ENCODE assay signal across 29 cellular contexts in genomic region chr1:172627702-172628101, GRCh38. TPM values are rescaled to one million over a fixed set of nuclear protein-coding genes. Genes with fewer than 3 reads are reported as not detected.
DNase-seq lines count a peak whose midpoint lies in the region; ATAC-seq, FAIRE-seq and TF ChIP-seq lines count a peak whose summit lies in the region.
"Had no signal": no experiment of that assay in that cellular context is flagged by ENCODE, and none has a peak within 500 bp of the region (broad histone marks: within the 10 kb centered on the region; RNA-seq: fewer than 3 reads in every experiment).

No MANE protein-coding gene starts in this region.

- H3K9me1 ChIP-seq in IMR-90 (ENCODE audit: insufficient read depth, low read length) (no peaks in the 10 kb centered on the region), K562 (ENCODE audit: control insufficient read depth, insufficient read depth, low read length) (no peaks in the 10 kb centered on the region)

- no peak overlapping the region for H3K56ac ChIP-seq in IMR-90 (ENCODE audit: extremely low read depth, insufficient read depth, low read length)

- H2AFZ ChIP-seq in IMR-90 (replicated peaks; ENCODE audit: low read length, poor library complexity) = no peak overlapping the region
- H2AFZ ChIP-seq in K562 (ENCODE audit: low read depth, low read length) = peak overlapping the region; percentile 10; the same call in 1 of the 2 replicates

- no peak overlapping the region for H3K14ac ChIP-seq in IMR-90 (replicated peaks; ENCODE audit: low read depth, low read length)

- H3K9ac ChIP-seq in IMR-90 (ENCODE audit: low read depth, low read length) (no peak overlapping the region), K562 (ENCODE audit: insufficient read depth in 1 of 2, low read depth in 2 of 2, low read length in 2 of 2) (no peak overlapping the region)

- H2BK20ac ChIP-seq in IMR-90 (ENCODE audit: low read depth, low read length) = no peak overlapping the region

- H3K18ac ChIP-seq in IMR-90 (ENCODE audit: low read depth, low read length) = peak overlapping the region; percentile 32; the same call in 1 of the 2 replicates

- no peak for TF ChIP-seq CTCF in IMR-90 (conservative IDR thresholded peaks at IDR 0.05; ENCODE audit: low read depth, low read length)
- TF ChIP-seq CTCF in K562 (IDR thresholded peaks at IDR 0.05 in 2 of 3, conservative IDR thresholded peaks at IDR 0.05 in 1 of 3; ENCODE audit: insufficient read depth in 2 of 3, low read depth in 1 of 3, low read length in 3 of 3) = no peak

- peaks cover 39% of the 10 kb centered on the region for H3K4me1 Mint-ChIP-seq in activated CD4-positive, alpha-beta T cell treated with anti-CD3 and anti-CD28 coated beads, Interleukin-2, amount 10 ng/mL, durations not matched to agents 24 days and 14 days
- peaks cover 34% of the 10 kb centered on the region for H3K4me1 Mint-ChIP-seq in stimulated activated effector memory CD8-positive, alpha-beta T cell treated with anti-CD3 and anti-CD28 coated beads, Interleukin-12 subunit alpha, Interleukin-12 subunit beta, amount 100 ng/mL, for 72 hours

- H3K9me3 Mint-ChIP-seq in activated CD4-positive, alpha-beta T cell treated with anti-CD3 and anti-CD28 coated beads, Interleukin-2, amount 10 ng/mL, durations not matched to agents 24 days and 14 days = peaks cover 8% of the 10 kb centered on the region
- no peaks in the 10 kb centered on the region for H3K9me3 Mint-ChIP-seq in stimulated activated effector memory CD8-positive, alpha-beta T cell treated with anti-CD3 and anti-CD28 coated beads, Interleukin-12 subunit alpha, Interleukin-12 subunit beta, amount 100 ng/mL, for 72 hours
- H3K9me3 Mint-ChIP-seq: activated CD4-positive, alpha-beta memory T cell treated with anti-CD3 and anti-CD28 coated beads for 36 hours; dendritic cell treated with granulocyte-macrophage colony-stimulating factor and Interleukin-4, amounts not matched to agents 40 ng/mL and 50 ng/mL, for 4 days had no signal

- in situ Hi-C loops in IMR-90 (cut with MboI; ENCODE audit: low sequenced_read_pairs) (no loop called here), K562 (cut with MboI) (no loop called here)

- H4K8ac ChIP-seq in IMR-90 (ENCODE audit: low read depth in 2 of 2, low read length in 2 of 2) = no peak overlapping the region

- no peak for TF ChIP-seq POLR2A in IMR-90 (IDR thresholded peaks at IDR 0.05; ENCODE audit: low read depth, low read length)
- no peak for TF ChIP-seq POLR2A in K562 (conservative IDR thresholded peaks at IDR 0.05)

- H2AK9ac ChIP-seq in IMR-90 (replicated peaks; ENCODE audit: low read depth, low read length, poor library complexity) = no peak overlapping the region

- H3K4me2 ChIP-seq in IMR-90 (ENCODE audit: low read depth, low read length) (no peak overlapping the region), K562 (ENCODE audit: insufficient read depth, low read length) (no peak overlapping the region)

- no peaks in the 10 kb centered on the region for H4K20me1 ChIP-seq in IMR-90 (ENCODE audit: insufficient read depth, low read length)
- H4K20me1 ChIP-seq in K562 (replicated peaks; ENCODE audit: control insufficient read depth, insufficient read depth, low read length) = no peaks in the 10 kb centered on the region

- H3K36me3 ChIP-seq in IMR-90 (ENCODE audit: control insufficient read depth, insufficient read depth, low read length) (no peaks in the 10 kb centered on the region), K562 (ENCODE audit: control insufficient read depth, insufficient read depth, low read length) (no peaks in the 10 kb centered on the region)
- H3K36me3 ChIP-seq: ascending aorta had no signal

- H2AK5ac ChIP-seq in IMR-90 (ENCODE audit: low read depth, low read length) = no peak overlapping the region

- H3K4me1 ChIP-seq in IMR-90 (ENCODE audit: control insufficient read depth, insufficient read depth, low read length) (peaks cover 13% of the 10 kb centered on the region), K562 (replicated peaks in 1 of 2; ENCODE audit: control insufficient read depth in 2 of 2, insufficient read depth in 2 of 2, low read length in 2 of 2) (no peaks in the 10 kb centered on the region; a peak in 1 of 5 replicates)
- H3K4me1 ChIP-seq: ascending aorta had no signal

- POLR2A ChIA-PET in IMR-90 (lab: Charles Lee; ENCODE audit: unreplicated experiment) = no interaction called here
- POLR2A ChIA-PET in K562 (lab: Yijun Ruan, JAX) = interaction anchor here (1.1 kb wide), 1 partner anchor 24 kb away, joined by 6 read pairs; no protein-coding TSS in a partner anchor

- CTCF ChIA-PET in IMR-90 (lab: Yijun Ruan, JAX) (no interaction called here), K562 (lab: Yijun Ruan, JAX; ENCODE audit: low intra/inter-chr PET ratio) (no interaction called here)

- H3K36me3 Mint-ChIP-seq in activated CD4-positive, alpha-beta T cell treated with anti-CD3 and anti-CD28 coated beads, Interleukin-2, amount 10 ng/mL, durations not matched to agents 24 days and 14 days (ENCODE audit: low read depth) = peaks cover under 1% of the 10 kb centered on the region
- no peaks in the 10 kb centered on the region for H3K36me3 Mint-ChIP-seq in stimulated activated effector memory CD8-positive, alpha-beta T cell treated with anti-CD3 and anti-CD28 coated beads, Interleukin-12 subunit alpha, Interleukin-12 subunit beta, amount 100 ng/mL, for 72 hours
- H3K36me3 Mint-ChIP-seq: activated CD4-positive, alpha-beta memory T cell treated with anti-CD3 and anti-CD28 coated beads for 36 hours; type B pancreatic cell had no signal

- H3K27me3 ChIP-seq in IMR-90 (ENCODE audit: control insufficient read depth, insufficient read depth, low read length) = no peaks in the 10 kb centered on the region
- H3K27me3 ChIP-seq in K562 (ENCODE audit: control insufficient read depth in 2 of 2, insufficient read depth in 2 of 2, low read length in 2 of 2) = no peaks in the 10 kb centered on the region
- H3K27me3 ChIP-seq: ascending aorta had no signal

- H3K27ac ChIP-seq in IMR-90 (ENCODE audit: insufficient read depth, low read length) (no peak overlapping the region), K562 (ENCODE audit: extremely low read depth, low read depth, low read length) (no peak overlapping the region)
- H3K27ac ChIP-seq: ascending aorta, VCaP had no signal

- BruUV-seq in IMR-90 (replicated peaks; lab: Mats Ljungman, UMichigan) (no TSS peak), K562 (replicated peaks; lab: Mats Ljungman, UMichigan) (no TSS peak)

- no peaks in the 10 kb centered on the region for H3K79me1 ChIP-seq in IMR-90 (ENCODE audit: low read depth in 1 of 2, low read length in 2 of 2)

- WGBS in IMR-90 (ENCODE audit: extremely low coverage in 2 of 2, insufficient read length in 1 of 2), 2 experiments = 100% methylated on average over 1 of the region's 3 CpGs; no CpG with 5 or more reads in 1 of the 2 experiments
- 13% methylated on average over 3 of the region's 3 CpGs for WGBS in K562 (ENCODE audit: insufficient coverage, low coverage, missing lambda C conversion rate)

- TF ChIP-seq EP300 in K562 (IDR thresholded peaks at IDR 0.05; ENCODE audit: low read length) = no peak

- ATAC-seq in IMR-90 (ENCODE audit: low read depth) (no peak), K562 (no peak)
- ATAC-seq in stimulated activated effector memory CD8-positive, alpha-beta T cell treated with anti-CD3 and anti-CD28 coated beads, Interleukin-12 subunit alpha, Interleukin-12 subunit beta, amount 100 ng/mL, for 72 hours = peak; percentile 53
- ATAC-seq: sciatic nerve had no signal

- H3K4ac ChIP-seq in IMR-90 (ENCODE audit: low read depth, low read length) = no peak overlapping the region

- peaks cover 20% of the 10 kb centered on the region for H3K27me3 Mint-ChIP-seq in activated CD4-positive, alpha-beta T cell treated with anti-CD3 and anti-CD28 coated beads, Interleukin-2, amount 10 ng/mL, durations not matched to agents 24 days and 14 days
- H3K27me3 Mint-ChIP-seq: dendritic cell treated with granulocyte-macrophage colony-stimulating factor and Interleukin-4, amounts not matched to agents 40 ng/mL and 50 ng/mL, for 4 days; type B pancreatic cell had no signal

- H4K5ac ChIP-seq in IMR-90 (ENCODE audit: low read depth, low read length) = no peak overlapping the region

- no peaks in the 10 kb centered on the region for H3K79me2 ChIP-seq in K562 (ENCODE audit: control insufficient read depth, insufficient read depth, low read length)

- no peak overlapping the region for H2BK120ac ChIP-seq in IMR-90 (ENCODE audit: low read depth, low read length)

- H3K4me3 Mint-ChIP-seq in activated CD4-positive, alpha-beta T cell treated with anti-CD3 and anti-CD28 coated beads, Interleukin-2, amount 10 ng/mL, durations not matched to agents 24 days and 14 days = peak overlapping the region; percentile 4
- no peak overlapping the region for H3K4me3 Mint-ChIP-seq in stimulated activated effector memory CD8-positive, alpha-beta T cell treated with anti-CD3 and anti-CD28 coated beads, Interleukin-12 subunit alpha, Interleukin-12 subunit beta, amount 100 ng/mL, for 72 hours
- H3K4me3 Mint-ChIP-seq: activated CD4-positive, alpha-beta memory T cell treated with anti-CD3 and anti-CD28 coated beads for 36 hours; dendritic cell treated with granulocyte-macrophage colony-stimulating factor and Interleukin-4, amounts not matched to agents 40 ng/mL and 50 ng/mL, for 4 days; type B pancreatic cell had no signal

- H3K23ac ChIP-seq in IMR-90 (ENCODE audit: low read depth, low read length) = no peak overlapping the region

- TF ChIP-seq RAD21 in IMR-90 (IDR thresholded peaks at IDR 0.05; ENCODE audit: low read length) (no peak), K562 (CRISPR knock-in tag; conservative IDR thresholded peaks at IDR 0.05 in 1 of 2, IDR thresholded peaks at IDR 0.05 in 1 of 2) (no peak)

- dilution Hi-C loops in IMR-90 (cut with HindIII; ENCODE audit: low sequenced_read_pairs, unreplicated experiment) = no loop called here

- H3K27ac Mint-ChIP-seq in activated CD4-positive, alpha-beta T cell treated with anti-CD3 and anti-CD28 coated beads, Interleukin-2, amount 10 ng/mL, durations not matched to agents 24 days and 14 days = no peak overlapping the region
- H3K27ac Mint-ChIP-seq in stimulated activated effector memory CD8-positive, alpha-beta T cell treated with anti-CD3 and anti-CD28 coated beads, Interleukin-12 subunit alpha, Interleukin-12 subunit beta, amount 100 ng/mL, for 72 hours = peak overlapping the region; percentile 29
- H3K27ac Mint-ChIP-seq: activated CD4-positive, alpha-beta memory T cell treated with anti-CD3 and anti-CD28 coated beads for 36 hours; dendritic cell treated with granulocyte-macrophage colony-stimulating factor and Interleukin-4, amounts not matched to agents 40 ng/mL and 50 ng/mL, for 4 days; type B pancreatic cell had no signal

- H2BK5ac ChIP-seq in IMR-90 (ENCODE audit: low read depth, low read length, poor library complexity, severe bottlenecking) = no peak overlapping the region

- no peak overlapping the region for H4K91ac ChIP-seq in IMR-90 (ENCODE audit: insufficient read depth, low read depth, low read length)

- intact Hi-C loops in activated CD4-positive, alpha-beta T cell treated with anti-CD3 and anti-CD28 coated beads, Interleukin-2, amount 10 ng/mL, durations not matched to agents 24 days and 14 days (cut with micrococcal nuclease) = loop anchor here (5.0 kb wide), 1 partner anchor 35 kb away; no protein-coding TSS in a partner anchor
- intact Hi-C loops in IMR-90 (cut with micrococcal nuclease) (no loop called here), K562 (cut with micrococcal nuclease) (no loop called here)

- no peak for FAIRE-seq in K562 (lab: Jason Lieb, UNC)
- FAIRE-seq: HTR-8/SVneo, kidney had no signal

- peak; percentile 58 for DNase-seq in activated CD4-positive, alpha-beta T cell treated with anti-CD3 and anti-CD28 coated beads, Interleukin-2, amount 10 ng/mL, durations not matched to agents 24 days and 14 days
- no peak for DNase-seq in activated CD4-positive, alpha-beta T cell treated with anti-CD3 and anti-CD28 coated beads for 4 hours
- DNase-seq in IMR-90 (no peak), K562 (ENCODE audit: extremely low read depth in 1 of 4, low spot score in 3 of 4) (no peak), T-helper 9 cell (no peak), superior temporal gyrus (ENCODE audit: extremely low spot score) (no peak), mesenteric fat pad (ENCODE audit: low spot score) (no peak)
- no peak for DNase-seq in stimulated activated effector memory CD8-positive, alpha-beta T cell treated with anti-CD3 and anti-CD28 coated beads, Interleukin-12 subunit alpha, Interleukin-12 subunit beta, amount 100 ng/mL, for 72 hours (ENCODE audit: low spot score in 2 of 2)
- DNase-seq: activated CD4-positive, alpha-beta memory T cell treated with anti-CD3 and anti-CD28 coated beads for 36 hours; activated naive CD4-positive, alpha-beta T cell treated with Interleukin-2 at 50 U/mL for 16 hours; AML-193; HCEC 1CT; Karpas-422; kidney; NCI-H1694; NCI-H2171 treated with DMSO at 0.1 percent for 48 hours; NCI-H524 treated with DMSO at 0.1 percent for 48 hours; NK-92 treated with Interleukin-12 subunit alpha and Interleukin-12 subunit beta, amount 100 ng/mL, for 24 hours; T-helper 2 cell had no signal

- no peak overlapping the region for H2BK15ac ChIP-seq in IMR-90 (ENCODE audit: low read depth, low read length)

- H3K9me3 ChIP-seq in IMR-90 (ENCODE audit: control insufficient read depth, insufficient read depth, low read length) (peaks cover 6% of the 10 kb centered on the region), K562 (replicated peaks; ENCODE audit: control insufficient read depth, insufficient read depth, low read depth, low read length) (no peaks in the 10 kb centered on the region)
- H3K9me3 ChIP-seq: ascending aorta had no signal

- no peak overlapping the region for H3K4me3 ChIP-seq in IMR-90 (ENCODE audit: insufficient read depth, low read depth, low read length)
- H3K4me3 ChIP-seq in K562 = no peak overlapping the region
- H3K4me3 ChIP-seq: ascending aorta had no signal

RNA-seq across cellular contexts. Expression of gene FASLG, which starts 31.2 kb away (rescaled TPM):
- total RNA-seq in activated CD4-positive, alpha-beta T cell treated with anti-CD3 and anti-CD28 coated beads, Interleukin-2, amount 10 ng/mL, durations not matched to agents 24 days and 14 days = 54.4 and 55.9 TPM in 2 replicates
- total RNA-seq in IMR-90 (2012; rRNA removed) = 0.18 and 0.28 TPM in 2 replicates
- polyA plus RNA-seq in IMR-90 (2012; rRNA removed) = 0.10 and 0.14 TPM in 2 replicates
- polyA plus RNA-seq in IMR-90 (2012; cell fraction: cytosol; rRNA removed) = 0.06 and 0.07 TPM in 2 replicates
- polyA plus RNA-seq in IMR-90 (2012; cell fraction: nucleus; rRNA removed; ENCODE audit: low replicate concordance) = 0.05 and 0.09 TPM in 2 replicates
- not detected in 2 replicates for total RNA-seq in K562 (2011; cell fraction: chromatin; rRNA removed; ENCODE audit: low replicate concordance)
- not detected in 2 replicates for total RNA-seq in K562 (2011; cell fraction: nucleolus; rRNA removed)
- not detected in 2 replicates for total RNA-seq in K562 (2011; cell fraction: nucleoplasm; rRNA removed)
- total RNA-seq in K562 (2014; rRNA removed) = not detected in 2 replicates
- not detected in 2 replicates for total RNA-seq in K562 (2014; rRNA removed; fragmentation: Illumina TruSeq; extraction: Trizol)
- total RNA-seq in K562 (2015; rRNA removed; fragmentation: Illumina TruSeq; extraction: Trizol) = not detected in 2 replicates
- total RNA-seq in K562 (2021) = not detected in 2 replicates
- polyA plus RNA-seq in K562 (2011; rRNA removed) = 0.05 TPM in 1 of 2 replicates, not detected in the other
- polyA plus RNA-seq in K562 (2011; cell fraction: cytosol; rRNA removed) = not detected in 2 replicates
- not detected in 2 replicates for polyA plus RNA-seq in K562 (2011; cell fraction: nucleus; rRNA removed)
- polyA plus RNA-seq in K562 (2012) = 0.04 TPM in 1 of 2 replicates, not detected in the other
- polyA plus RNA-seq in K562 (2014; fragmentation: Illumina TruSeq; extraction: Trizol) = not detected in 2 replicates
- polyA plus RNA-seq in K562 (2014; fragmentation: Nextera tagmentation; extraction: Ambion mirVana) = not detected
- not detected in 2 replicates for polyA plus RNA-seq in K562 (2014; rRNA removed)
- polyA minus RNA-seq in K562 (2011; rRNA and poly(A)+ RNA removed) = not detected in 2 replicates
- not detected in 2 replicates for polyA minus RNA-seq in K562 (2011; cell fraction: cytosol; rRNA and poly(A)+ RNA removed)
- not detected in 2 replicates for polyA minus RNA-seq in K562 (2011; cell fraction: nucleus; rRNA and poly(A)+ RNA removed)
- total RNA-seq in mesenteric fat pad = not detected
- total RNA-seq: A172, ascending aorta, Daoy, lower leg skin, RPMI7951 had no signal

Comparison
In these comparisons a context has a peak if more than half of its experiments do, and no peak if none do; other contexts are left out.
1. RNA of gene FASLG, which starts 31.2 kb away (total RNA-seq): 54.4 to 55.9 TPM in activated CD4-positive, alpha-beta T cell treated with anti-CD3 and anti-CD28 coated beads, Interleukin-2, amount 10 ng/mL, durations not matched to agents 24 days and 14 days; 0.18 to 0.28 TPM in IMR-90, not detected in mesenteric fat pad (single experiment) and not detected in K562; every median in the first group is over 10 times any median in the second.